14 cellular contexts compared by ENCODE assay signal in the genomic region with DNA sequence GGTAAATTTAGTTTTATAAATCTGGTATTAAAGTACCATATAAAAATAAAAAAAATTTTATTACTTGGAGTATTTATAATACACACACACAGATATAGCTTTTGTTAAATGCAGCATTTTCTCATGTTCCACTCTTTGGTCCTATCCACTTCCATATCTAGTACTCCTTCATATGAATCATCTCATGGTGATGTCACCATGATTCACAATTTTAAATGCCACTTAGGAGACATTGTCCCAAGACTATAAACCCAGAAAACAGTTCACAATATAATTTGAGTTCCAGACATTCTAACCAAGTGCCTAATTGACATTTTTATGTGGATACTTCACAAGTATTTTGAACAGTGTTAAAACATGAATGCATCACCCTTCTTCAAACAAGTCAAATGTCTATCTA.
DNase-seq lines count a peak whose midpoint lies in the region; TF ChIP-seq lines count a peak whose summit lies in the region.
"Had no signal": no experiment of that assay in that cellular context is flagged by ENCODE, and none has a peak within 500 bp of the region (broad histone marks: within the 10 kb centered on the region; RNA-seq: fewer than 3 reads in every experiment).

No MANE protein-coding gene starts in this region.

- H3K27me3 ChIP-seq in kidney epithelial cell (ENCODE audit: control insufficient read depth, insufficient read depth, low read length) (no peaks in the 10 kb centered on the region), tibial artery (no peaks in the 10 kb centered on the region)

- intact Hi-C loops in tibial artery (cut with DNase I; ENCODE audit: low total_unique reads): no loop called here

- H3K4me3 ChIP-seq in kidney epithelial cell (ENCODE audit: low read depth, low read length): no peak overlapping the region
- H3K4me3 ChIP-seq in tibial artery: no peak overlapping the region

- peak; percentile 4 for DNase-seq in COLO829 (ENCODE audit: low spot score)
- DNase-seq in HS-5 (ENCODE audit: low read depth): peak; percentile 47
- peak; percentile 43 for DNase-seq in astrocyte of the hippocampus (ENCODE audit: low read depth, low spot score)
- peak; percentile 28 for DNase-seq in kidney epithelial cell (ENCODE audit: low read depth)
- DNase-seq in inferior parietal cortex (ENCODE audit: extremely low spot score): no peak
- no peak for DNase-seq in tibial artery
- DNase-seq in NCI-H1417 treated with DMSO at 0.1 percent for 48 hours (lab: John Stamatoyannopoulos, UW): no peak
- no peak for DNase-seq in NCI-H128 (lab: John Stamatoyannopoulos, UW; ENCODE audit: unreplicated experiment)
- DNase-seq: activated T-cell treated with anti-CD3 and anti-CD28 coated beads, Interleukin-2, amount 50 U/mL, for 4 hours; NCI-H1105 treated with DMSO at 0.1 percent for 48 hours; RPMI8226; stimulated activated CD4-positive, alpha-beta T cell treated with anti-CD3 and anti-CD28 coated beads, Interleukin-2, amount 100 ng/mL, for 48 hours had no signal

- no peak overlapping the region for H3K27ac ChIP-seq in tibial artery
- H3K27ac ChIP-seq: HL-60, KMS-11 had no signal

- TF ChIP-seq CTCF in kidney epithelial cell (IDR thresholded peaks at IDR 0.05; ENCODE audit: insufficient read depth, low read length, poor library complexity, severe bottlenecking) (no peak), tibial artery (IDR thresholded peaks at IDR 0.05) (no peak)

- no peaks in the 10 kb centered on the region for H3K36me3 ChIP-seq in kidney epithelial cell (ENCODE audit: control insufficient read depth, insufficient read depth, low read length)
- no peaks in the 10 kb centered on the region for H3K36me3 ChIP-seq in tibial artery

- no peaks in the 10 kb centered on the region for H3K9me3 ChIP-seq in tibial artery

- H3K4me1 ChIP-seq in tibial artery: no peaks in the 10 kb centered on the region

Comparison
In these comparisons a context has a peak if more than half of its experiments do, and no peak if none do; other contexts are left out.
1. DNase-seq: peak in COLO829 (single experiment), HS-5 (single experiment), astrocyte of the hippocampus (single experiment) and kidney epithelial cell (single experiment); none in inferior parietal cortex (single experiment), tibial artery (0 of 2), NCI-H1417 treated with DMSO at 0.1 percent for 48 hours (single experiment) and NCI-H128 (single experiment).